Comparison of ENCODE assay signal across 25 cellular contexts in the genomic region with DNA sequence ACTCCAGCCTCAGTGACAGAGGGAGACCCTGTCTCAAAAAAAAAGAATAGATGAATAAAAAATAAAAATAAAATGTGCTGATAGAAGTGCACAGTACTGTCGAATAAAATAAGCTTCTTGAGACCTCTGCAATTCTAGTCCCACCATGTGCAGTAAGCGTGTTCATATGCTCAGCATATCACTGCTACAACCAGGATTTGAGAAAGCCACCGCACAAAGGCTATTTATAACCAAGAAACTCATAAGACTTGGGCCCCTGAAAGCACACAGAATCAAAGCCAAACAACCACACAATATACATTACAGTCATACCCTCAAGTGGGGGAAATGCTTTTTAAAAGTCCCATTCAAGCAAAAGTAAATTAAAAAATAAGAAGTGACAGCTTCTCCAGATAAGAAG.
"Had no signal": no experiment of that assay in that cellular context is flagged by ENCODE, and none has a peak within 500 bp of the region (broad histone marks: within the 10 kb centered on the region; RNA-seq: fewer than 3 reads in every experiment).

No MANE protein-coding gene starts in this region.

- ATAC-seq: effector memory CD8-positive, alpha-beta T cell; esophagus mucosa; foreskin keratinocyte; gastrocnemius medialis; gastroesophageal sphincter; heart left ventricle; heart right ventricle had no signal

- H3K4me2 ChIP-seq: hepatocyte had no signal

- H3K9me3 ChIP-seq: esophagus squamous epithelium, gastrocnemius medialis had no signal

- H3K36me3 ChIP-seq: esophagus muscularis mucosa, esophagus squamous epithelium, gastrocnemius medialis, gastroesophageal sphincter, heart left ventricle, heart right ventricle had no signal

- H3K27me3 Mint-ChIP-seq: dendritic cell treated with granulocyte-macrophage colony-stimulating factor and Interleukin-4, amounts not matched to agents 40 ng/mL and 50 ng/mL, for 4 days had no signal

- H3K9me3 Mint-ChIP-seq: endodermal cell had no signal

- H3K4me3 Mint-ChIP-seq: dendritic cell treated with granulocyte-macrophage colony-stimulating factor and Interleukin-4, amounts not matched to agents 40 ng/mL and 50 ng/mL, for 4 days; effector memory CD8-positive, alpha-beta T cell; endodermal cell had no signal

- H3K79me2 ChIP-seq: hepatocyte had no signal

- H3K4me3 ChIP-seq: coronary artery, dorsolateral prefrontal cortex, esophagus muscularis mucosa, esophagus squamous epithelium, gastrocnemius medialis, gastroesophageal sphincter, heart left ventricle, heart right ventricle, hepatocyte had no signal

- H3K4me1 ChIP-seq: esophagus muscularis mucosa, esophagus squamous epithelium, foreskin keratinocyte, gastrocnemius medialis, gastroesophageal sphincter, heart left ventricle, heart right ventricle had no signal

- DNase-seq: cortex of kidney; dorsolateral prefrontal cortex; effector CD4-positive, alpha-beta T cell; effector CD8-positive, alpha-beta T cell; effector memory CD4-positive, alpha-beta T cell; effector memory CD8-positive, alpha-beta T cell; erythroblast; esophagus squamous epithelium; foreskin fibroblast; foreskin keratinocyte; foreskin melanocyte; gastrocnemius medialis; glutamatergic neuron; head of caudate nucleus; heart left ventricle; heart right ventricle; hippocampal formation had no signal

- H3K27ac Mint-ChIP-seq: dendritic cell treated with granulocyte-macrophage colony-stimulating factor and Interleukin-4, amounts not matched to agents 40 ng/mL and 50 ng/mL, for 4 days; effector memory CD8-positive, alpha-beta T cell had no signal

- H3K27me3 ChIP-seq: esophagus muscularis mucosa, esophagus squamous epithelium, foreskin keratinocyte, gastrocnemius medialis, gastroesophageal sphincter, heart left ventricle, hepatocyte had no signal

- H3K27ac ChIP-seq: coronary artery, dorsolateral prefrontal cortex, epithelial cell of prostate, esophagus muscularis mucosa, esophagus squamous epithelium, foreskin keratinocyte, gastroesophageal sphincter, heart left ventricle, heart right ventricle, hepatocyte had no signal

- H2AFZ ChIP-seq: hepatocyte had no signal
